ENCODE assay signal across 8 cellular contexts in genomic region chr7:149005427-149006344, GRCh38. TPM values are rescaled to one million over a fixed set of nuclear protein-coding genes. Genes with fewer than 3 reads are reported as not detected.
DNase-seq lines count a peak whose midpoint lies in the region; ATAC-seq, FAIRE-seq and TF ChIP-seq lines count a peak whose summit lies in the region.

No MANE protein-coding gene starts in this region.

- H3K36me3 ChIP-seq in A673 (ENCODE audit: insufficient read depth, low read length, poor library complexity, severe bottlenecking), result peaks cover 84% of the 10 kb centered on the region
- H3K36me3 ChIP-seq in trophoblast cell (ENCODE audit: control insufficient read depth in 1 of 2, insufficient read depth in 2 of 2, low read length in 2 of 2), result peaks cover 81 to 86% of the 10 kb centered on the region in 2 experiments
- H3K36me3 ChIP-seq in upper lobe of left lung, result peaks cover 23 to 94% (median 56%) of the 10 kb centered on the region in 4 donors

- peak; percentile 61 for ATAC-seq in GM18517 (IDR thresholded peaks at IDR 0.05; ENCODE audit: unreplicated experiment)
- peak; percentile 66 for ATAC-seq in HG03457 (IDR thresholded peaks at IDR 0.05; ENCODE audit: unreplicated experiment)
- peak; percentile 82 to 89 for ATAC-seq in upper lobe of left lung (ENCODE audit: low FRiP score in 2 of 2)

- intact Hi-C loops in A673 (cut with micrococcal nuclease; ENCODE audit: unreplicated experiment), result loop anchor here (1.0 to 2.0 kb wide), 2 partner anchors 61 to 85 kb away; partner anchors contain the start of gene ZNF786

- H2BK12ac ChIP-seq in trophoblast cell (ENCODE audit: low read length), result no peak overlapping the region

- H3K9me3 ChIP-seq in A673 (ENCODE audit: low read depth, low read length, poor library complexity, severe bottlenecking), result no peaks in the 10 kb centered on the region
- H3K9me3 ChIP-seq in trophoblast cell (ENCODE audit: insufficient read depth, low read depth, low read length), result peaks cover 4% of the 10 kb centered on the region
- no peaks in the 10 kb centered on the region for H3K9me3 ChIP-seq in upper lobe of left lung

- TF ChIP-seq EP300 in upper lobe of left lung (IDR thresholded peaks at IDR 0.05), result no peak

- H3K4me3 ChIP-seq in A673 (ENCODE audit: low read depth, low read length, poor library complexity, severe bottlenecking), result no peak overlapping the region
- H3K4me3 ChIP-seq in trophoblast cell (ENCODE audit: low read depth, low read length), result no peak overlapping the region
- no peak overlapping the region for H3K4me3 ChIP-seq in upper lobe of left lung

- TF ChIP-seq CTCF in A673 (conservative IDR thresholded peaks at IDR 0.05; ENCODE audit: low read depth, low read length) (peak; percentile 90), upper lobe of left lung (IDR thresholded peaks at IDR 0.05) (peak; percentile 79 to 88 (median 84))

- no TSS peak for BruUV-seq in A673 (replicated peaks; lab: Mats Ljungman, UMichigan)

- no peak overlapping the region for H3K14ac ChIP-seq in trophoblast cell (ENCODE audit: low read length)

- DNase-seq in A673 (ENCODE audit: low spot score) (peak; percentile 81), RCC 7860 (ENCODE audit: low spot score) (peak; percentile 44), germinal center (ENCODE audit: low spot score) (peak; percentile 76), trophoblast cell (peak; percentile 75 to 93), upper lobe of left lung (peak in 1 of 2 donors; percentile 86)
- DNase-seq in activated effector memory CD4-positive, alpha-beta T cell treated with Interleukin-2 at 50 U/mL for 16 hours, result peak; percentile 67

- no peaks in the 10 kb centered on the region for H3K4me1 ChIP-seq in A673 (ENCODE audit: insufficient read depth, low read length, poor library complexity, severe bottlenecking)
- peaks cover 0 to 3% of the 10 kb centered on the region in 2 experiments for H3K4me1 ChIP-seq in trophoblast cell (ENCODE audit: control insufficient read depth in 1 of 2, insufficient read depth in 2 of 2, low read length in 2 of 2)
- H3K4me1 ChIP-seq in upper lobe of left lung, result peaks cover 0 to 7% (median 1%) of the 10 kb centered on the region in 4 donors

- no peak overlapping the region for H2BK120ac ChIP-seq in trophoblast cell (ENCODE audit: insufficient read depth, low read length, poor library complexity)

- FAIRE-seq in RCC 7860 (lab: Jason Lieb, UNC), result no peak

- no peak overlapping the region for H4K8ac ChIP-seq in trophoblast cell (ENCODE audit: low read depth, low read length)

- no peak overlapping the region for H3K4me2 ChIP-seq in trophoblast cell (ENCODE audit: low read length)

- no peaks in the 10 kb centered on the region for H3K79me2 ChIP-seq in trophoblast cell (ENCODE audit: control insufficient read depth, insufficient read depth, low read length, poor library complexity)

- H3K27me3 ChIP-seq in A673 (replicated peaks; ENCODE audit: insufficient read depth, low read depth, low read length, poor library complexity) (no peaks in the 10 kb centered on the region), trophoblast cell (ENCODE audit: insufficient read depth, low read length) (no peaks in the 10 kb centered on the region), upper lobe of left lung (no peaks in the 10 kb centered on the region)

- no peak overlapping the region for H4K12ac ChIP-seq in trophoblast cell (ENCODE audit: low read depth, low read length)

- H3K27ac ChIP-seq in A673 (ENCODE audit: low read depth, low read length, poor library complexity, severe bottlenecking), result no peak overlapping the region
- no peak overlapping the region for H3K27ac ChIP-seq in trophoblast cell (ENCODE audit: low read depth, low read length)
- H3K27ac ChIP-seq in upper lobe of left lung, result no peak overlapping the region

- H2AFZ ChIP-seq in trophoblast cell (ENCODE audit: insufficient read depth, low read length, poor library complexity), result no peak overlapping the region

- H3K79me1 ChIP-seq in trophoblast cell (ENCODE audit: low read length), result no peaks in the 10 kb centered on the region

- H4K91ac ChIP-seq in trophoblast cell (ENCODE audit: low read depth, low read length), result no peak overlapping the region

- CTCF ChIA-PET in A673 (lab: Charles Lee), result interaction anchor here (0.5 to 3.1 kb wide), 6 partner anchors 21 to 399 kb away, joined by 3 to 30 read pairs (median 5); partner anchors contain the start of gene ZNF398

- H2AK5ac ChIP-seq in trophoblast cell (ENCODE audit: low read length), result no peak overlapping the region

- H3K4ac ChIP-seq in trophoblast cell (ENCODE audit: low read depth, low read length), result no peak overlapping the region

- H3K18ac ChIP-seq in trophoblast cell (ENCODE audit: low read length), result no peak overlapping the region

- H3K23ac ChIP-seq in trophoblast cell (ENCODE audit: low read length), result no peak overlapping the region

- POLR2A ChIA-PET in A673 (lab: Charles Lee; ENCODE audit: low non-redundant PET), result interaction anchor here (0.7 kb wide), 1 partner anchor 94 kb away, joined by 3 read pairs; no protein-coding TSS in a partner anchor

- no peak overlapping the region for H3K9ac ChIP-seq in trophoblast cell (ENCODE audit: low read length)

- WGBS in trophoblast cell (ENCODE audit: extremely low coverage, insufficient coverage, insufficient read length), result no CpG with 5 or more reads among the region's 20 CpGs
- 27 to 46% methylated on average over 14 to 19 of the region's 20 CpGs for WGBS in upper lobe of left lung, 2 donors

- TF ChIP-seq POLR2A in upper lobe of left lung (IDR thresholded peaks at IDR 0.05), result no peak

- H2BK5ac ChIP-seq in trophoblast cell (ENCODE audit: low read depth, low read length, poor library complexity), result no peak overlapping the region

RNA-seq across cellular contexts. Expression of gene PDIA4, which starts 22.6 kb away (rescaled TPM):
- 235 and 254 TPM in 2 replicates for total RNA-seq in A673 (2021)
- 304 and 317 TPM in 2 replicates for polyA plus RNA-seq in trophoblast cell (2013)
- 100 to 1,000 TPM in 1 of 6 donors, 10 to 100 TPM in 5; 25.1 to 160 (median 77.8) TPM for total RNA-seq in upper lobe of left lung
